ENCODE assay signal across 24 cellular contexts in genomic region chr16:3520861-3521260, GRCh38. TPM values are rescaled to one million over a fixed set of nuclear protein-coding genes. Genes with fewer than 3 reads are reported as not detected.
DNase-seq lines count a peak whose midpoint lies in the region; ATAC-seq and TF ChIP-seq lines count a peak whose summit lies in the region.
"Had no signal": no experiment of that assay in that cellular context is flagged by ENCODE, and none has a peak within 500 bp of the region (broad histone marks: within the 10 kb centered on the region; RNA-seq: fewer than 3 reads in every experiment).

No MANE protein-coding gene starts in this region.

- WGBS in H9 (ENCODE audit: extremely low coverage, insufficient read length, low lambda C conversion rate), result no CpG with 5 or more reads among the region's 7 CpGs
- WGBS in esophagus muscularis mucosa, result 36% methylated on average over 7 of the region's 7 CpGs

- no peak overlapping the region for H3K4me3 Mint-ChIP-seq in H9
- H3K4me3 Mint-ChIP-seq in nephron, result peak overlapping the region; percentile 32 to 61 (median 47)
- H3K4me3 Mint-ChIP-seq: activated CD8-positive, alpha-beta T cell treated with anti-CD3 and anti-CD28 coated beads for 36 hours; activated T-cell treated with anti-CD3 and anti-CD28 coated beads, Interleukin-2, amount 50 U/mL, for 24 hours; B cell; memory B cell had no signal

- no peak overlapping the region for H2AFZ ChIP-seq in H9 (ENCODE audit: low read length)
- H2AFZ ChIP-seq: GM23248 had no signal

- H4K91ac ChIP-seq in H9 (ENCODE audit: insufficient read length, low read depth, low read length), result no peak overlapping the region

- no peaks in the 10 kb centered on the region for H3K9me3 ChIP-seq in H9 (ENCODE audit: control insufficient read depth, low read depth, low read length)
- H3K9me3 ChIP-seq in esophagus muscularis mucosa, result no peaks in the 10 kb centered on the region
- H3K9me3 ChIP-seq in tibial artery, result no peaks in the 10 kb centered on the region
- H3K9me3 ChIP-seq: body of pancreas, colonic mucosa, tibial nerve had no signal

- H2BK5ac ChIP-seq in H9 (ENCODE audit: insufficient read length, low read length), result no peak overlapping the region

- H3K4me2 ChIP-seq in H9 (ENCODE audit: insufficient read depth, insufficient read length, low read length), result no peak overlapping the region

- no peak overlapping the region for H2BK12ac ChIP-seq in H9 (ENCODE audit: insufficient read length, low read depth, low read length)

- H3K27me3 Mint-ChIP-seq in H9 (ENCODE audit: low read depth) (no peaks in the 10 kb centered on the region), nephron (ENCODE audit: low read depth) (no peaks in the 10 kb centered on the region)
- H3K27me3 Mint-ChIP-seq: activated CD8-positive, alpha-beta T cell treated with anti-CD3 and anti-CD28 coated beads for 36 hours; activated T-cell treated with anti-CD3 and anti-CD28 coated beads, Interleukin-2, amount 50 U/mL, for 24 hours; B cell; memory B cell had no signal

- H3K23me2 ChIP-seq in H9 (ENCODE audit: insufficient read length, low read depth, low read length, poor library complexity, severe bottlenecking), result no peaks in the 10 kb centered on the region

- no peak for TF ChIP-seq POLR2A in esophagus muscularis mucosa (IDR thresholded peaks at IDR 0.05; ENCODE audit: low read depth)

- H4K20me1 ChIP-seq in H9 (ENCODE audit: control insufficient read depth, insufficient read depth, insufficient read length), result no peaks in the 10 kb centered on the region

- H4K5ac ChIP-seq in H9 (ENCODE audit: insufficient read length, low read depth, low read length), result no peak overlapping the region

- H3K9ac ChIP-seq in H9 (ENCODE audit: extremely low read depth, insufficient read length, low read length), result no peak overlapping the region
- H3K9ac ChIP-seq: GM23248 had no signal

- no peaks in the 10 kb centered on the region for H3K4me1 ChIP-seq in H9 (ENCODE audit: insufficient read depth, low read length)
- peaks cover 0 to 15% (median 9%) of the 10 kb centered on the region in 4 donors for H3K4me1 ChIP-seq in esophagus muscularis mucosa
- H3K4me1 ChIP-seq in tibial artery, result peaks cover 0 to 10% (median 5%) of the 10 kb centered on the region in 4 donors
- H3K4me1 ChIP-seq: colonic mucosa had no signal

- no peaks in the 10 kb centered on the region for H3K27me3 ChIP-seq in H9 (ENCODE audit: insufficient read depth, low read length)
- no peaks in the 10 kb centered on the region for H3K27me3 ChIP-seq in esophagus muscularis mucosa
- no peaks in the 10 kb centered on the region for H3K27me3 ChIP-seq in tibial artery
- H3K27me3 ChIP-seq: body of pancreas, colonic mucosa, tibial nerve had no signal

- H2BK15ac ChIP-seq in H9 (ENCODE audit: low read depth, low read length), result no peak overlapping the region

- peaks cover 0 to 6% of the 10 kb centered on the region in 2 experiments; a peak in 2 of 4 replicates for H3K4me1 Mint-ChIP-seq in H9
- peaks cover 31% of the 10 kb centered on the region for H3K4me1 Mint-ChIP-seq in nephron
- H3K4me1 Mint-ChIP-seq: B cell, memory B cell had no signal

- H3T11ph ChIP-seq in H9 (ENCODE audit: low read length), result no peak overlapping the region

- no peak overlapping the region for H3K4ac ChIP-seq in H9 (ENCODE audit: low read depth, low read length)

- H3K36me3 ChIP-seq in esophagus muscularis mucosa (peaks cover 41 to 96% (median 83%) of the 10 kb centered on the region in 4 donors), tibial artery (peaks cover 24 to 92% (median 66%) of the 10 kb centered on the region in 3 donors)
- H3K36me3 ChIP-seq: colonic mucosa had no signal

- TF ChIP-seq EP300 in esophagus muscularis mucosa (IDR thresholded peaks at IDR 0.05), result no peak

- H3K18ac ChIP-seq in H9 (ENCODE audit: insufficient read length, low read depth, low read length), result no peak overlapping the region

- intact Hi-C loops in esophagus muscularis mucosa (cut with DNase I), result no loop called here
- intact Hi-C loops in tibial artery (cut with DNase I; ENCODE audit: low total_unique reads), result no loop called here

- no peak overlapping the region for H2BK20ac ChIP-seq in H9 (ENCODE audit: low read depth, low read length, poor library complexity, severe bottlenecking)

- no peaks in the 10 kb centered on the region for H3K79me1 ChIP-seq in H9 (ENCODE audit: insufficient read depth, low read depth, low read length, poor library complexity, severe bottlenecking)

- H3K79me2 ChIP-seq in H9 (ENCODE audit: insufficient read depth, low read length), result no peaks in the 10 kb centered on the region

- H3K14ac ChIP-seq in H9 (ENCODE audit: insufficient read depth, low read length), result no peak overlapping the region

- H3K23ac ChIP-seq in H9 (ENCODE audit: insufficient read length, low read depth, low read length), result no peak overlapping the region

- H3K36me3 Mint-ChIP-seq in H9 (ENCODE audit: insufficient read depth in 1 of 3, low read depth in 3 of 3), result peaks cover 10 to 42% (median 35%) of the 10 kb centered on the region in 3 experiments; a peak in 6 of 7 replicates
- H3K36me3 Mint-ChIP-seq in nephron (ENCODE audit: low read depth), result peaks cover 70% of the 10 kb centered on the region

- DNase-seq in H9 (peak; percentile 57), esophagus muscularis mucosa (ENCODE audit: extremely low spot score) (no peak), tibial artery (peak in 1 of 2 donors; percentile 52), NCI-H748 treated with DMSO at 0.1 percent for 48 hours (lab: John Stamatoyannopoulos, UW) (no peak)
- DNase-seq in activated T-cell treated with anti-CD3 and anti-CD28 coated beads, Interleukin-2, amount 50 U/mL, for 1 hour, result no peak
- DNase-seq: activated CD8-positive, alpha-beta T cell treated with anti-CD3 and anti-CD28 coated beads for 36 hours; activated T-cell treated with anti-CD3 and anti-CD28 coated beads, Interleukin-2, amount 50 U/mL, for 24 hours; Calu3; colonic mucosa; GM23248; hypothalamus; Kasumi-1; kidney glomerular epithelial cell; NCI-H1092; NCI-H524 treated with DMSO at 0.1 percent for 48 hours had no signal

- no peak overlapping the region for H3K56ac ChIP-seq in H9 (ENCODE audit: insufficient read length, low read depth, low read length)

- no peak for ATAC-seq in GM19351 (IDR thresholded peaks at IDR 0.05; ENCODE audit: unreplicated experiment)
- ATAC-seq: activated CD8-positive, alpha-beta T cell treated with anti-CD3 and anti-CD28 coated beads for 36 hours; activated naive CD4-positive, alpha-beta T cell treated with anti-CD3 and anti-CD28 coated beads, Interleukin-2, amount 50 U/mL, for 72 hours; body of pancreas had no signal

- H3K27ac ChIP-seq in H9 (ENCODE audit: insufficient read length, low read depth, low read length) (no peak overlapping the region), esophagus muscularis mucosa (replicated peaks in 1 of 4) (peak overlapping the region; percentile 60 to 72 (median 62)), tibial artery (peak overlapping the region; percentile 57 to 64)
- H3K27ac ChIP-seq: body of pancreas, colonic mucosa, GM23248 had no signal

- no peak overlapping the region for H4K8ac ChIP-seq in H9 (replicated peaks; ENCODE audit: insufficient read length, low read depth, low read length)

- no peak overlapping the region for H2AK5ac ChIP-seq in H9 (ENCODE audit: insufficient read length, low read length)

- H3K4me3 ChIP-seq in esophagus muscularis mucosa, result no peak overlapping the region
- H3K4me3 ChIP-seq in tibial artery, result no peak overlapping the region
- H3K4me3 ChIP-seq: body of pancreas, colonic mucosa, GM23248, tibial nerve had no signal

- peak overlapping the region in 2 of 3 experiments; percentile 25 to 67; a peak in 2 of 7 replicates for H3K27ac Mint-ChIP-seq in H9
- peak overlapping the region; percentile 84 to 97 (median 96) for H3K27ac Mint-ChIP-seq in nephron
- H3K27ac Mint-ChIP-seq: activated CD8-positive, alpha-beta T cell treated with anti-CD3 and anti-CD28 coated beads for 36 hours; activated T-cell treated with anti-CD3 and anti-CD28 coated beads, Interleukin-2, amount 50 U/mL, for 24 hours; B cell; memory B cell had no signal

- no peak overlapping the region for H2BK120ac ChIP-seq in H9 (ENCODE audit: low read depth, low read length, poor library complexity, severe bottlenecking)

- H3K9me3 Mint-ChIP-seq in H9, result no peaks in the 10 kb centered on the region
- H3K9me3 Mint-ChIP-seq in nephron, result no peaks in the 10 kb centered on the region
- H3K9me3 Mint-ChIP-seq: activated CD8-positive, alpha-beta T cell treated with anti-CD3 and anti-CD28 coated beads for 36 hours; activated naive CD4-positive, alpha-beta T cell treated with anti-CD3 and anti-CD28 coated beads, Interleukin-2, amount 50 U/mL, for 72 hours; activated T-cell treated with anti-CD3 and anti-CD28 coated beads, Interleukin-2, amount 50 U/mL, for 24 hours; memory B cell had no signal

- TF ChIP-seq CTCF in H9 (conservative IDR thresholded peaks at IDR 0.05) (peak; percentile 17; the same call in 2 of the 3 replicates), esophagus muscularis mucosa (IDR thresholded peaks at IDR 0.05) (peak in 1 of 3 experiments; percentile 10), nephron (IDR thresholded peaks at IDR 0.05; ENCODE audit: unreplicated experiment in 3 of 3) (no peak), tibial artery (IDR thresholded peaks at IDR 0.05) (peak; percentile 7 to 15)

RNA-seq across cellular contexts. Expression of gene CLUAP1, which starts 20.1 kb away (rescaled TPM):
- 10.6 and 13.4 TPM in 2 replicates for total RNA-seq in H9 (2021)
- total RNA-seq in esophagus muscularis mucosa, result 10 to 100 TPM; 25.0 to 31.5 (median 26.9) TPM

RNA-seq across cellular contexts. Expression of gene C16orf90, which starts 25.6 kb away (rescaled TPM):
- total RNA-seq in H9 (2021) (not detected in 2 replicates), esophagus muscularis mucosa (not detected)
- total RNA-seq: activated CD8-positive, alpha-beta T cell treated with anti-CD3 and anti-CD28 coated beads for 36 hours; B cell; body of pancreas; Calu3; colonic mucosa; GM23248; HT1080; renal cortical epithelial cell; tibial nerve had no signal

RNA-seq across cellular contexts. Expression of gene NLRC3, which starts 56.3 kb away (rescaled TPM):
- total RNA-seq in H9 (2021), result 0.44 TPM in 2 replicates
- total RNA-seq in esophagus muscularis mucosa, result 1 to 10 TPM in 1 of 4 donors, under 1 TPM in 3; 0.57 to 2.5 (median 0.95) TPM
- total RNA-seq: GM23248 had no signal

Comparison
In these comparisons a context has a peak if more than half of its experiments do, and no peak if none do; other contexts are left out.
1. H3K4me3 Mint-ChIP-seq: peak in nephron (3 of 3); none in H9 (0 of 2).
2. CTCF ChIP-seq: peak in H9 (single experiment) and tibial artery (2 of 2); none in nephron (0 of 3).